ENCODE assay signal across 18 cellular contexts in genomic region chr7:55187701-55188491, GRCh38.
DNase-seq lines count a peak whose midpoint lies in the region; ATAC-seq and TF ChIP-seq lines count a peak whose summit lies in the region.
"Had no signal": no experiment of that assay in that cellular context is flagged by ENCODE, and none has a peak within 500 bp of the region (broad histone marks: within the 10 kb centered on the region; RNA-seq: fewer than 3 reads in every experiment).

No MANE protein-coding gene starts in this region.

- H3K4me3 ChIP-seq in fibroblast of lung (replicated peaks in 1 of 4; ENCODE audit: control extremely low read depth in 1 of 4, insufficient read depth in 1 of 4, low read depth in 3 of 4, low read length in 4 of 4) (no peak overlapping the region), mucosa of descending colon (no peak overlapping the region), testis (no peak overlapping the region), SK-N-SH (ENCODE audit: low read depth in 2 of 2, low read length in 1 of 2) (no peak overlapping the region), left lung (no peak overlapping the region)
- H3K4me3 ChIP-seq: GM23248 had no signal

- no peaks in the 10 kb centered on the region for H3K27me3 ChIP-seq in fibroblast of lung (ENCODE audit: control insufficient read depth, insufficient read depth, low read length)
- H3K27me3 ChIP-seq in testis = no peaks in the 10 kb centered on the region
- H3K27me3 ChIP-seq in SK-N-SH (ENCODE audit: insufficient read depth) = no peaks in the 10 kb centered on the region
- no peaks in the 10 kb centered on the region for H3K27me3 ChIP-seq in left lung

- 34 to 52% methylated on average over 11 of the region's 11 CpGs for WGBS in testis, 2 donors
- WGBS in SK-N-SH (ENCODE audit: low lambda C conversion rate) = 91% methylated on average over 10 of the region's 11 CpGs

- DNase-seq in activated B cell treated with CpG ODN at 0.5 μM for 24 hours (no peak), fibroblast of lung (ENCODE audit: low read depth in 2 of 2) (no peak), mucosa of descending colon (peak in 2 of 3 donors; percentile 49 to 52), testis (peak; percentile 78), SK-N-SH (no peak), left lung (no peak)
- DNase-seq in stimulated activated CD4-positive, alpha-beta T cell treated with anti-CD3 and anti-CD28 coated beads, Interleukin-4, amount 100 ng/mL, for 4 hours = no peak
- DNase-seq: activated naive CD4-positive, alpha-beta T cell treated with anti-CD3 and anti-CD28 coated beads, Interleukin-2, amount 10 ng/mL, durations not matched to agents 7 days and 5 days; C1 segment of cervical spinal cord; effector memory CD8-positive, alpha-beta T cell; GM23248; kidney glomerular epithelial cell; NCI-H146; NCI-H510A treated with DMSO at 0.1 percent for 48 hours; OCI-M1; substantia nigra had no signal

- ATAC-seq in activated B cell treated with CpG ODN at 0.5 μM for 24 hours (ENCODE audit: low read depth) = no peak
- ATAC-seq in mucosa of descending colon = peak; percentile 52
- no peak for ATAC-seq in esophagus mucosa
- no peak for ATAC-seq in left lung
- ATAC-seq: effector memory CD8-positive, alpha-beta T cell had no signal

- H3K9me3 ChIP-seq in fibroblast of lung (ENCODE audit: control insufficient read depth, insufficient read depth, low read depth, low read length) (no peaks in the 10 kb centered on the region), mucosa of descending colon (no peaks in the 10 kb centered on the region), testis (no peaks in the 10 kb centered on the region), SK-N-SH (no peaks in the 10 kb centered on the region), left lung (no peaks in the 10 kb centered on the region)

- POLR2A ChIA-PET in activated B cell treated with CpG ODN at 0.5 μM for 24 hours (lab: Charles Lee) = interaction anchor here (0.6 kb wide), 1 partner anchor 23 kb away, joined by 4 read pairs; no protein-coding TSS in a partner anchor
- POLR2A ChIA-PET in SK-N-SH (lab: Yijun Ruan, JAX) = no interaction called here

- peak overlapping the region; percentile 3 for H3K27ac Mint-ChIP-seq in activated B cell treated with CpG ODN at 0.5 μM for 24 hours
- H3K27ac Mint-ChIP-seq: effector memory CD8-positive, alpha-beta T cell had no signal

- H3K4me2 ChIP-seq in fibroblast of lung (ENCODE audit: extremely low read depth, insufficient read depth, low read length) (no peak overlapping the region), SK-N-SH (no peak overlapping the region)

- TF ChIP-seq EP300 in SK-N-SH (IDR thresholded peaks at IDR 0.05; ENCODE audit: borderline replicate concordance in 1 of 2, low read depth in 1 of 2, low read length in 1 of 2) = no peak

- H3K36me3 Mint-ChIP-seq in activated B cell treated with CpG ODN at 0.5 μM for 24 hours (ENCODE audit: low read depth) = no peaks in the 10 kb centered on the region
- H3K36me3 Mint-ChIP-seq: activated naive CD4-positive, alpha-beta T cell treated with anti-CD3 and anti-CD28 coated beads, Interleukin-2, amount 10 ng/mL, durations not matched to agents 7 days and 5 days had no signal

- H3K9me2 ChIP-seq in SK-N-SH = no peaks in the 10 kb centered on the region

- no peak overlapping the region for H3K4me3 Mint-ChIP-seq in activated B cell treated with CpG ODN at 0.5 μM for 24 hours
- H3K4me3 Mint-ChIP-seq: activated naive CD4-positive, alpha-beta T cell treated with anti-CD3 and anti-CD28 coated beads, Interleukin-2, amount 10 ng/mL, durations not matched to agents 7 days and 5 days; effector memory CD8-positive, alpha-beta T cell; neural crest cell had no signal

- H2AFZ ChIP-seq in fibroblast of lung (ENCODE audit: low read length) = no peak overlapping the region
- no peak overlapping the region for H2AFZ ChIP-seq in SK-N-SH (ENCODE audit: low read depth)
- H2AFZ ChIP-seq: GM23248 had no signal

- peaks cover 59% of the 10 kb centered on the region for H3F3A ChIP-seq in SK-N-SH (replicated peaks; ENCODE audit: insufficient read depth)

- no peak for TF ChIP-seq RAD21 in SK-N-SH (IDR thresholded peaks at IDR 0.05; ENCODE audit: low read length)

- peaks cover 33% of the 10 kb centered on the region for H3K4me1 ChIP-seq in fibroblast of lung (ENCODE audit: control insufficient read depth, extremely low read depth, insufficient read depth, low read length)
- peaks cover 7% of the 10 kb centered on the region for H3K4me1 ChIP-seq in mucosa of descending colon (ENCODE audit: low read depth)
- H3K4me1 ChIP-seq in testis = peaks cover 37% of the 10 kb centered on the region
- H3K4me1 ChIP-seq in SK-N-SH (ENCODE audit: control insufficient read depth in 1 of 2, insufficient read depth in 2 of 2, low read depth in 1 of 2, low read length in 1 of 2) = peaks cover 29 to 40% of the 10 kb centered on the region in 2 experiments
- peaks cover 4 to 21% of the 10 kb centered on the region in 2 donors for H3K4me1 ChIP-seq in left lung

- no peak overlapping the region for H3K9ac ChIP-seq in fibroblast of lung (ENCODE audit: insufficient read depth, low read length)
- no peak overlapping the region for H3K9ac ChIP-seq in SK-N-SH
- H3K9ac ChIP-seq: GM23248 had no signal

- no peaks in the 10 kb centered on the region for H4K20me1 ChIP-seq in fibroblast of lung (ENCODE audit: control insufficient read depth, extremely low read depth, insufficient read depth, low read length)
- H4K20me1 ChIP-seq in SK-N-SH (ENCODE audit: insufficient read depth) = no peaks in the 10 kb centered on the region; the same call in 1 of the 2 replicates

- CTCF ChIA-PET in activated B cell treated with CpG ODN at 0.5 μM for 24 hours (lab: Charles Lee) (no interaction called here), SK-N-SH (lab: Yijun Ruan, JAX) (interaction anchor here (1.3 to 3.0 kb wide), 3 partner anchors 24 to 399 kb away, joined by 3 to 11 read pairs (median 6); no protein-coding TSS in a partner anchor)

- no peaks in the 10 kb centered on the region for H3K4me1 Mint-ChIP-seq in activated B cell treated with CpG ODN at 0.5 μM for 24 hours
- H3K4me1 Mint-ChIP-seq: activated naive CD4-positive, alpha-beta T cell treated with anti-CD3 and anti-CD28 coated beads, Interleukin-2, amount 10 ng/mL, durations not matched to agents 7 days and 5 days had no signal

- peaks cover 8% of the 10 kb centered on the region for H3K27me3 Mint-ChIP-seq in activated B cell treated with CpG ODN at 0.5 μM for 24 hours

- H3K79me2 ChIP-seq in fibroblast of lung (ENCODE audit: control insufficient read depth, insufficient read depth, low read length) (peaks cover 6% of the 10 kb centered on the region), SK-N-SH (ENCODE audit: insufficient read depth) (no peaks in the 10 kb centered on the region)

- no peak for TF ChIP-seq POLR2A in testis (IDR thresholded peaks at IDR 0.05)

- H3K27ac ChIP-seq in fibroblast of lung (ENCODE audit: insufficient read depth, low read length) = peak overlapping the region; percentile 39
- H3K27ac ChIP-seq in testis = peak overlapping the region; percentile 54 to 80
- H3K27ac ChIP-seq in SK-N-SH (ENCODE audit: low read depth in 2 of 2, low read length in 1 of 2) = no peak overlapping the region
- H3K27ac ChIP-seq in left lung = peak overlapping the region in 1 of 2 donors; percentile 53

- H3K9me3 Mint-ChIP-seq in activated B cell treated with CpG ODN at 0.5 μM for 24 hours = no peaks in the 10 kb centered on the region
- H3K9me3 Mint-ChIP-seq: activated naive CD4-positive, alpha-beta T cell treated with anti-CD3 and anti-CD28 coated beads, Interleukin-2, amount 10 ng/mL, durations not matched to agents 7 days and 5 days; effector memory CD8-positive, alpha-beta T cell; neural crest cell had no signal

- H3K36me3 ChIP-seq in fibroblast of lung (ENCODE audit: control insufficient read depth, insufficient read depth, low read length) (peaks cover 23% of the 10 kb centered on the region), mucosa of descending colon (ENCODE audit: low read depth) (no peaks in the 10 kb centered on the region), testis (ENCODE audit: low read depth, missing control alignments) (no peaks in the 10 kb centered on the region), SK-N-SH (replicated peaks in 1 of 2; ENCODE audit: control insufficient read depth in 1 of 2, insufficient read depth in 2 of 2, low read length in 1 of 2) (peaks cover 39 to 56% of the 10 kb centered on the region in 2 experiments), left lung (peaks cover 0 to 33% of the 10 kb centered on the region in 2 donors)

- intact Hi-C loops in activated B cell treated with CpG ODN at 0.5 μM for 24 hours (cut with micrococcal nuclease) (no loop called here), mucosa of descending colon (cut with DNase I, micrococcal nuclease) (no loop called here), testis (cut with DNase I; ENCODE audit: low total_unique reads) (no loop called here), left lung (cut with DNase I) (no loop called here)

- TF ChIP-seq CTCF in activated B cell treated with CpG ODN at 0.5 μM for 24 hours (IDR thresholded peaks at IDR 0.05) = no peak
- no peak for TF ChIP-seq CTCF in fibroblast of lung (conservative IDR thresholded peaks at IDR 0.05 in 1 of 2, IDR thresholded peaks at IDR 0.05 in 1 of 2; ENCODE audit: low read depth in 1 of 2, low read length in 2 of 2)
- no peak for TF ChIP-seq CTCF in mucosa of descending colon (IDR thresholded peaks at IDR 0.05)
- no peak for TF ChIP-seq CTCF in testis (IDR thresholded peaks at IDR 0.05)
- TF ChIP-seq CTCF in SK-N-SH (IDR thresholded peaks at IDR 0.05) = no peak
- TF ChIP-seq CTCF in left lung (IDR thresholded peaks at IDR 0.05) = no peak

TF ChIP-seq in SK-N-SH, 30 proteins besides CTCF, POLR2A, EP300 and RAD21 (continues in another document):
- TF ChIP-seq PBX3 (IDR thresholded peaks at IDR 0.05) = no peak
- no peak for TF ChIP-seq EZH2phosphoT487 (IDR thresholded peaks at IDR 0.05; ENCODE audit: borderline replicate concordance, low read depth)
- TF ChIP-seq ELF1 (IDR thresholded peaks at IDR 0.05) = no peak
- no peak for TF ChIP-seq TEAD4 (IDR thresholded peaks at IDR 0.05; ENCODE audit: borderline replicate concordance, insufficient read depth)
- no peak for TF ChIP-seq RCOR1 (IDR thresholded peaks at IDR 0.05; ENCODE audit: low read length)

Comparison
In these comparisons a context has a peak if more than half of its experiments do, and no peak if none do; other contexts are left out.
1. DNase-seq: peak in mucosa of descending colon (2 of 3) and testis (single experiment); none in activated B cell treated with CpG ODN at 0.5 μM for 24 hours (single experiment), fibroblast of lung (0 of 2), SK-N-SH (single experiment), stimulated activated CD4-positive, alpha-beta T cell treated with anti-CD3 and anti-CD28 coated beads, Interleukin-4, amount 100 ng/mL, for 4 hours (0 of 2) and left lung (0 of 2).
2. H3K27ac ChIP-seq: peak in fibroblast of lung (single experiment) and testis (2 of 2); none in SK-N-SH (0 of 2).